In genomic region chr9:130630506-130631330, GRCh38 we compare ENCODE assay signal across 15 cellular contexts. TPM values are rescaled to one million over a fixed set of nuclear protein-coding genes. Genes with fewer than 3 reads are reported as not detected.
"Had no signal": no experiment of that assay in that cellular context is flagged by ENCODE, and none has a peak within 500 bp of the region (broad histone marks: within the 10 kb centered on the region; RNA-seq: fewer than 3 reads in every experiment).

No MANE protein-coding gene starts in this region.

- H2AFZ ChIP-seq: neural progenitor cell had no signal

- H3K4me2 ChIP-seq: neural progenitor cell, smooth muscle cell had no signal

- H3K27ac Mint-ChIP-seq: activated B cell treated with CpG ODN at 0.5 μM for 24 hours; activated CD4-positive, alpha-beta T cell treated with anti-CD3 and anti-CD28 coated beads, Interleukin-2, amount 10 ng/mL, durations not matched to agents 24 days and 14 days; activated T-helper 2 cell treated with anti-CD3 and anti-CD28 coated beads, Interferon-gamma antibody, Interleukin-2, Interleukin-4, amounts not matched to agents 10 μg/mL and 5 μg/mL and 100 μg/mL, durations not matched to agents 14 hours and 24 hours and 36 hours; immature natural killer cell; neural progenitor cell; stimulated activated memory B cell treated with anti-CD40 and anti-IgM and Interleukin-4, amounts not matched to agents 10 μg/mL and 1 μg/mL and 100 μg/mL, for 72 hours; T-helper 1 cell treated with Interleukin-12 subunit alpha and Interleukin-12 subunit beta and Interleukin-4 antibody, amounts not matched to agents 30 μg/mL and 1 μg/mL, for 36 hours had no signal

- H3K9me3 Mint-ChIP-seq: activated B cell treated with CpG ODN at 0.5 μM for 24 hours; activated CD4-positive, alpha-beta T cell treated with anti-CD3 and anti-CD28 coated beads, Interleukin-2, amount 10 ng/mL, durations not matched to agents 24 days and 14 days; activated T-helper 2 cell treated with anti-CD3 and anti-CD28 coated beads, Interferon-gamma antibody, Interleukin-2, Interleukin-4, amounts not matched to agents 10 μg/mL and 5 μg/mL and 100 μg/mL, durations not matched to agents 14 hours and 24 hours and 36 hours; immature natural killer cell; neural progenitor cell; stimulated activated memory B cell treated with anti-CD40 and anti-IgM and Interleukin-4, amounts not matched to agents 10 μg/mL and 1 μg/mL and 100 μg/mL, for 72 hours; T-helper 1 cell treated with Interleukin-12 subunit alpha and Interleukin-12 subunit beta and Interleukin-4 antibody, amounts not matched to agents 30 μg/mL and 1 μg/mL, for 36 hours had no signal

- H3K4me3 ChIP-seq: body of pancreas, gastroesophageal sphincter, neural progenitor cell, smooth muscle cell, tibial nerve had no signal

- H3K27me3 ChIP-seq: body of pancreas, gastroesophageal sphincter, neural progenitor cell, tibial nerve had no signal

- H3K36me3 ChIP-seq: neural progenitor cell had no signal

- DNase-seq: activated B cell treated with CpG ODN at 0.5 μM for 24 hours; activated CD4-positive, alpha-beta T cell treated with anti-CD3 and anti-CD28 coated beads, Interleukin-2, amount 10 ng/mL, durations not matched to agents 24 days and 14 days; activated naive CD4-positive, alpha-beta T cell treated with anti-CD3 and anti-CD28 coated beads, Interleukin-2, amount 50 U/mL, for 16 hours; body of pancreas; effector memory CD4-positive, alpha-beta T cell; immature natural killer cell; mesenchymal stem cell had no signal

- H3K27ac ChIP-seq: body of pancreas, gastroesophageal sphincter, neural progenitor cell, tibial nerve had no signal

- H3K4me3 Mint-ChIP-seq: activated B cell treated with CpG ODN at 0.5 μM for 24 hours; activated CD4-positive, alpha-beta T cell treated with anti-CD3 and anti-CD28 coated beads, Interleukin-2, amount 10 ng/mL, durations not matched to agents 24 days and 14 days; immature natural killer cell; neural progenitor cell; stimulated activated memory B cell treated with anti-CD40 and anti-IgM and Interleukin-4, amounts not matched to agents 10 μg/mL and 1 μg/mL and 100 μg/mL, for 72 hours; T-helper 1 cell treated with Interleukin-12 subunit alpha and Interleukin-12 subunit beta and Interleukin-4 antibody, amounts not matched to agents 30 μg/mL and 1 μg/mL, for 36 hours had no signal

- H3K9me3 ChIP-seq: body of pancreas, gastroesophageal sphincter, tibial nerve had no signal

- H3K9ac ChIP-seq: neural progenitor cell had no signal

- H3K4me1 ChIP-seq: body of pancreas, gastroesophageal sphincter, tibial nerve had no signal

- ATAC-seq: body of pancreas; gastroesophageal sphincter; stimulated activated memory B cell treated with anti-CD40 and anti-IgM and Interleukin-4, amounts not matched to agents 10 μg/mL and 1 μg/mL and 100 μg/mL, for 72 hours had no signal

- H3K27me3 Mint-ChIP-seq: activated B cell treated with CpG ODN at 0.5 μM for 24 hours; activated CD4-positive, alpha-beta T cell treated with anti-CD3 and anti-CD28 coated beads, Interleukin-2, amount 10 ng/mL, durations not matched to agents 24 days and 14 days; stimulated activated memory B cell treated with anti-CD40 and anti-IgM and Interleukin-4, amounts not matched to agents 10 μg/mL and 1 μg/mL and 100 μg/mL, for 72 hours had no signal

- H3K4me1 Mint-ChIP-seq: activated B cell treated with CpG ODN at 0.5 μM for 24 hours; activated CD4-positive, alpha-beta T cell treated with anti-CD3 and anti-CD28 coated beads, Interleukin-2, amount 10 ng/mL, durations not matched to agents 24 days and 14 days; immature natural killer cell; stimulated activated memory B cell treated with anti-CD40 and anti-IgM and Interleukin-4, amounts not matched to agents 10 μg/mL and 1 μg/mL and 100 μg/mL, for 72 hours had no signal

RNA-seq across cellular contexts. Expression of gene PRDM12, which starts 33.7 kb away (rescaled TPM):
- total RNA-seq: activated B cell treated with CpG ODN at 0.5 μM for 24 hours, body of pancreas, epithelial cell of proximal tubule, gastroesophageal sphincter, smooth muscle cell, tibial nerve had no signal
- polyA plus RNA-seq: smooth muscle cell had no signal
